Comparison of ENCODE assay signal across 1 cellular context in genomic region chr14:52919971-52920370, GRCh38.
TF ChIP-seq lines count a peak whose summit lies in the region.

No MANE protein-coding gene starts in this region.

TF ChIP-seq in GM23338, 12 proteins besides CTCF, POLR2A, EP300 and RAD21 (continued from another document):
- no peak for TF ChIP-seq ZNF462 (CRISPR knock-in tag; IDR thresholded peaks at IDR 0.05)
- no peak for TF ChIP-seq POLR2AphosphoS5 (IDR thresholded peaks at IDR 0.05; ENCODE audit: low read depth)
- no peak for TF ChIP-seq ZNF331 (CRISPR knock-in tag; IDR thresholded peaks at IDR 0.05; ENCODE audit: low read depth)
- TF ChIP-seq ETS1 (IDR thresholded peaks at IDR 0.05): no peak
- no peak for TF ChIP-seq CREB1 (CRISPR knock-in tag; IDR thresholded peaks at IDR 0.05; ENCODE audit: low read depth)
- TF ChIP-seq EZH2phosphoT487 (IDR thresholded peaks at IDR 0.05; ENCODE audit: unreplicated experiment): no peak
